In the genomic region with DNA sequence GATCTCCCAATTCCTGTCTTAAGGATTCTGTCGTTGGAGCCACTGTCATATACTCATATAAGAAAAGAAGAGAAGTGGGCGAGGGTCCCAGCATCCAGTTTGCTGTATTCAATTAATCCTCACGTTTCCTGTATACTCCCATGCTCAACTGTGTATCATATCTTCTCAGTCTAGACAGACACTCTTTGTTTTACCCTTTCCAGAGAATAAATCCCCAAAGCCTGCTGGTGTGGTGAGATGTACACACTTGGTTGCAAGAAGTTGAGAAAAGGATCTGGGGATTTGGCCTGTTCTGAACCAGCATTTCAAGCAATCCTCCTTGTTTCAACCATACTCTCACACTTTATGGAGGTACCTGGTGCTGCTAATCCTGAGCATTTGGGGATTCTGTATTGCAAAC, we compare ENCODE assay signal across 14 cellular contexts.
DNase-seq lines count a peak whose midpoint lies in the region; ATAC-seq and TF ChIP-seq lines count a peak whose summit lies in the region.
"Had no signal": no experiment of that assay in that cellular context is flagged by ENCODE, and none has a peak within 500 bp of the region (broad histone marks: within the 10 kb centered on the region; RNA-seq: fewer than 3 reads in every experiment).

No MANE protein-coding gene starts in this region.

- H3K4me1 ChIP-seq in KMS-11 (ENCODE audit: low read depth, poor library complexity, severe bottlenecking) = peaks cover 40% of the 10 kb centered on the region
- H3K4me1 ChIP-seq in neutrophil (ENCODE audit: control insufficient read depth in 1 of 2, insufficient read depth in 1 of 2, low read depth in 1 of 2, low read length in 1 of 2) = peaks cover 39 to 40% of the 10 kb centered on the region in 2 experiments
- H3K4me1 ChIP-seq: Caco-2 had no signal

- no peaks in the 10 kb centered on the region for H3K9me3 ChIP-seq in neutrophil
- H3K9me3 ChIP-seq: Caco-2, HAP-1 had no signal

- H3K27me3 ChIP-seq in KMS-11 (ENCODE audit: insufficient read depth, low read depth) (no peaks in the 10 kb centered on the region), neutrophil (no peaks in the 10 kb centered on the region)

- H3K4me3 ChIP-seq in KMS-11 (IDR thresholded peaks at IDR 0.05; ENCODE audit: insufficient read depth, low read depth, low read length) = no peak overlapping the region
- no peak overlapping the region for H3K4me3 ChIP-seq in neutrophil (ENCODE audit: low read depth in 1 of 2, low read length in 1 of 2)
- H3K4me3 ChIP-seq: HAP-1 had no signal

- H3K36me3 ChIP-seq in KMS-11 (ENCODE audit: insufficient read depth) = no peaks in the 10 kb centered on the region
- peaks cover 5% of the 10 kb centered on the region for H3K36me3 ChIP-seq in neutrophil
- H3K36me3 ChIP-seq: HAP-1 had no signal

- DNase-seq in foreskin melanocyte = peak; percentile 52
- no peak for DNase-seq in activated gamma-delta T cell treated with Interleukin-2 at 50 U/mL for 16 hours
- DNase-seq in NCI-H510A treated with DMSO at 0.1 percent for 48 hours (lab: John Stamatoyannopoulos, UW) = no peak
- DNase-seq: C1 segment of cervical spinal cord; Caco-2; CD4-positive, alpha-beta memory T cell; DMS153; DND-41; GOT3; HFFc6 had no signal

- TF ChIP-seq CTCF in KMS-11 (conservative IDR thresholded peaks at IDR 0.05; ENCODE audit: low read depth, low read length) (no peak), neutrophil (IDR thresholded peaks at IDR 0.05) (no peak)

- H3K79me2 ChIP-seq in KMS-11 (ENCODE audit: insufficient read depth, low read depth) = no peaks in the 10 kb centered on the region

- ATAC-seq in GM19023 (IDR thresholded peaks at IDR 0.05; ENCODE audit: unreplicated experiment) = no peak

- H3K4me2 ChIP-seq in KMS-11 = peak overlapping the region; percentile 5; the same call in 1 of the 2 replicates

- H2AFZ ChIP-seq in KMS-11 (ENCODE audit: low read depth) = no peak overlapping the region

- H4K20me1 ChIP-seq in KMS-11 (ENCODE audit: insufficient read depth) = no peaks in the 10 kb centered on the region

- H3K9ac ChIP-seq in KMS-11 = no peak overlapping the region

- H3K27ac ChIP-seq in KMS-11 (peak overlapping the region; percentile 35; the same call in 1 of the 2 replicates), neutrophil (peak overlapping the region; percentile 99)
